17 cellular contexts compared by ENCODE assay signal in genomic region chr4:182823576-182823975, GRCh38.
DNase-seq lines count a peak whose midpoint lies in the region; ATAC-seq and TF ChIP-seq lines count a peak whose summit lies in the region.
"Had no signal": no experiment of that assay in that cellular context is flagged by ENCODE, and none has a peak within 500 bp of the region (broad histone marks: within the 10 kb centered on the region; RNA-seq: fewer than 3 reads in every experiment).

No MANE protein-coding gene starts in this region.

- CTCF ChIA-PET in T-cell (lab: Charles Lee) = no interaction called here

- H3K4me1 ChIP-seq in BLaER1 = peaks cover 57% of the 10 kb centered on the region
- H3K4me1 ChIP-seq in hepatocyte (ENCODE audit: insufficient read depth) = no peaks in the 10 kb centered on the region
- H3K4me1 ChIP-seq: Caco-2, lower lobe of right lung, testis had no signal

- H3K9me3 Mint-ChIP-seq in T-cell = no peaks in the 10 kb centered on the region
- H3K9me3 Mint-ChIP-seq: activated CD4-positive, alpha-beta T cell treated with anti-CD3 and anti-CD28 coated beads, Interleukin-2, amount 10 ng/mL, durations not matched to agents 24 days and 14 days; activated T-helper 2 cell treated with anti-CD3 and anti-CD28 coated beads, Interferon-gamma antibody, Interleukin-2, Interleukin-4, amounts not matched to agents 10 μg/mL and 5 μg/mL and 100 μg/mL, durations not matched to agents 14 hours and 24 hours and 36 hours had no signal

- H3K36me3 ChIP-seq in BLaER1 (no peaks in the 10 kb centered on the region), hepatocyte (replicated peaks; ENCODE audit: insufficient read depth, low read depth) (no peaks in the 10 kb centered on the region)
- H3K36me3 ChIP-seq: lower lobe of right lung had no signal

- ATAC-seq in GM19372 (IDR thresholded peaks at IDR 0.05; ENCODE audit: low read depth, unreplicated experiment) = peak; percentile 66
- ATAC-seq in HG02610 (IDR thresholded peaks at IDR 0.05; ENCODE audit: unreplicated experiment) = peak; percentile 44
- peak; percentile 63 for ATAC-seq in HG03280 (IDR thresholded peaks at IDR 0.05; ENCODE audit: unreplicated experiment)
- no peak for ATAC-seq in T-cell (replicated peaks in 1 of 4)
- ATAC-seq: lower lobe of right lung had no signal

- peaks cover 0 to 7% (median 7%) of the 10 kb centered on the region in 3 donors for H3K4me1 Mint-ChIP-seq in T-cell

- no peak overlapping the region for H2AFZ ChIP-seq in hepatocyte

- no peaks in the 10 kb centered on the region for H3K36me3 Mint-ChIP-seq in T-cell

- no peak overlapping the region for H3K4me3 ChIP-seq in BLaER1
- no peak overlapping the region for H3K4me3 ChIP-seq in hepatocyte
- H3K4me3 ChIP-seq: lower lobe of right lung, testis had no signal

- H3K4me2 ChIP-seq in BLaER1 (peak overlapping the region; percentile 82), hepatocyte (no peak overlapping the region)

- no peaks in the 10 kb centered on the region for H3K79me2 ChIP-seq in hepatocyte

- peaks cover 3 to 15% of the 10 kb centered on the region in 2 donors for H3K27me3 Mint-ChIP-seq in T-cell
- H3K27me3 Mint-ChIP-seq: activated CD4-positive, alpha-beta T cell treated with anti-CD3 and anti-CD28 coated beads, Interleukin-2, amount 10 ng/mL, durations not matched to agents 24 days and 14 days had no signal

- no peaks in the 10 kb centered on the region for H4K20me1 ChIP-seq in BLaER1
- no peaks in the 10 kb centered on the region for H4K20me1 ChIP-seq in hepatocyte (ENCODE audit: insufficient read depth, poor library complexity, severe bottlenecking)

- no peak for DNase-seq in activated effector memory CD4-positive, alpha-beta T cell treated with Interleukin-2 at 50 U/mL for 16 hours
- DNase-seq in T-cell (no peak), hepatocyte (ENCODE audit: low spot score) (no peak), NCI-H1092 treated with DMSO at 0.1 percent for 48 hours (lab: John Stamatoyannopoulos, UW) (no peak)
- DNase-seq: 8988T; activated CD4-positive, alpha-beta T cell treated with anti-CD3 and anti-CD28 coated beads, Interleukin-2, amount 10 ng/mL, durations not matched to agents 24 days and 14 days; Caco-2; hypothalamus; KG1; lower lobe of right lung; NCI-H2107; testis had no signal

- POLR2A ChIA-PET in T-cell (lab: Charles Lee) = no interaction called here

- no peak overlapping the region for H3K4me3 Mint-ChIP-seq in T-cell
- H3K4me3 Mint-ChIP-seq: activated CD4-positive, alpha-beta T cell treated with anti-CD3 and anti-CD28 coated beads, Interleukin-2, amount 10 ng/mL, durations not matched to agents 24 days and 14 days had no signal

- no peak for TF ChIP-seq CTCF in hepatocyte (IDR thresholded peaks at IDR 0.05; ENCODE audit: poor library complexity)

- 81% methylated on average over 1 of the region's 1 CpG for WGBS in hepatocyte (ENCODE audit: low lambda C conversion rate, missing lambda C conversion rate)

- no peaks in the 10 kb centered on the region for H3K9me2 ChIP-seq in hepatocyte (replicated peaks; ENCODE audit: insufficient read depth)

- peak overlapping the region; percentile 94 for H3K27ac ChIP-seq in BLaER1
- no peak overlapping the region for H3K27ac ChIP-seq in hepatocyte
- H3K27ac ChIP-seq: lower lobe of right lung, testis had no signal

- no peaks in the 10 kb centered on the region for H3K27me3 ChIP-seq in BLaER1
- no peaks in the 10 kb centered on the region for H3K27me3 ChIP-seq in hepatocyte
- H3K27me3 ChIP-seq: testis had no signal

- peak overlapping the region; percentile 21; the same call in 1 of the 2 replicates for H3K9ac ChIP-seq in BLaER1

- no peaks in the 10 kb centered on the region for H3K9me3 ChIP-seq in BLaER1
- H3K9me3 ChIP-seq in hepatocyte (ENCODE audit: low read depth) = no peaks in the 10 kb centered on the region
- H3K9me3 ChIP-seq: Caco-2, lower lobe of right lung, testis had no signal

- no peak overlapping the region for H3K27ac Mint-ChIP-seq in T-cell
- H3K27ac Mint-ChIP-seq: activated CD4-positive, alpha-beta T cell treated with anti-CD3 and anti-CD28 coated beads, Interleukin-2, amount 10 ng/mL, durations not matched to agents 24 days and 14 days; activated T-helper 2 cell treated with anti-CD3 and anti-CD28 coated beads, Interferon-gamma antibody, Interleukin-2, Interleukin-4, amounts not matched to agents 10 μg/mL and 5 μg/mL and 100 μg/mL, durations not matched to agents 14 hours and 24 hours and 36 hours had no signal

Comparison
In these comparisons a context has a peak if more than half of its experiments do, and no peak if none do; other contexts are left out.
1. ATAC-seq: peak in GM19372 (single experiment), HG02610 (single experiment) and HG03280 (single experiment); none in T-cell (0 of 4).